ENCODE assay signal across 15 cellular contexts in genomic region chr10:86851329-86852207, GRCh38.
DNase-seq lines count a peak whose midpoint lies in the region; ATAC-seq, FAIRE-seq and TF ChIP-seq lines count a peak whose summit lies in the region.
"Had no signal": no experiment of that assay in that cellular context is flagged by ENCODE, and none has a peak within 500 bp of the region (broad histone marks: within the 10 kb centered on the region; RNA-seq: fewer than 3 reads in every experiment).

No MANE protein-coding gene starts in this region.

- TF ChIP-seq CTCF in GM23338 (conservative IDR thresholded peaks at IDR 0.05; ENCODE audit: low read depth in 2 of 2) (no peak), bronchial epithelial cell (IDR thresholded peaks at IDR 0.05; ENCODE audit: insufficient read depth, low read length, severe bottlenecking) (no peak)

- peak; percentile 73 for FAIRE-seq in bronchial epithelial cell (lab: Jason Lieb, UNC)

- no peaks in the 10 kb centered on the region for H4K20me1 ChIP-seq in GM23338 (replicated peaks; ENCODE audit: insufficient read depth)

- no peaks in the 10 kb centered on the region for H3K9me2 ChIP-seq in GM23338 (ENCODE audit: insufficient read depth)

- intact Hi-C loops in left ventricle myocardium superior (cut with micrococcal nuclease), result no loop called here

- H2AFZ ChIP-seq in GM23338, result no peak overlapping the region

- H3K4me3 ChIP-seq in GM23338, result no peak overlapping the region
- no peak overlapping the region for H3K4me3 ChIP-seq in bronchial epithelial cell (ENCODE audit: low read depth, low read length)
- H3K4me3 ChIP-seq: smooth muscle cell, thyroid gland had no signal

- H3K9me3 Mint-ChIP-seq in GM23338, result no peaks in the 10 kb centered on the region
- peaks cover 4% of the 10 kb centered on the region for H3K9me3 Mint-ChIP-seq in activated naive CD8-positive, alpha-beta T cell treated with anti-CD3 and anti-CD28 coated beads, Interleukin-2, amount 50 U/mL, for 24 hours

- H3K79me2 ChIP-seq in GM23338 (replicated peaks; ENCODE audit: insufficient read depth), result peaks cover 63% of the 10 kb centered on the region

- peaks cover 58% of the 10 kb centered on the region for H3K4me1 Mint-ChIP-seq in GM23338
- no peaks in the 10 kb centered on the region for H3K4me1 Mint-ChIP-seq in activated naive CD8-positive, alpha-beta T cell treated with anti-CD3 and anti-CD28 coated beads, Interleukin-2, amount 50 U/mL, for 24 hours
- H3K4me1 Mint-ChIP-seq: naive thymus-derived CD8-positive, alpha-beta T cell had no signal

- peaks cover 4% of the 10 kb centered on the region; the same call in 1 of the 2 replicates for H3K36me3 ChIP-seq in GM23338 (ENCODE audit: insufficient read depth)
- no peaks in the 10 kb centered on the region for H3K36me3 ChIP-seq in bronchial epithelial cell (ENCODE audit: control insufficient read depth, insufficient read depth, low read length)
- H3K36me3 ChIP-seq: thyroid gland had no signal

- H3K27ac Mint-ChIP-seq in GM23338, result peak overlapping the region; percentile 58
- H3K27ac Mint-ChIP-seq in activated naive CD8-positive, alpha-beta T cell treated with anti-CD3 and anti-CD28 coated beads, Interleukin-2, amount 50 U/mL, for 24 hours, result no peak overlapping the region
- H3K27ac Mint-ChIP-seq: naive thymus-derived CD8-positive, alpha-beta T cell had no signal

- DNase-seq in GM23338 (ENCODE audit: low spot score), result no peak
- DNase-seq in bronchial epithelial cell (ENCODE audit: low read depth), result peak; percentile 82
- DNase-seq in left ventricle myocardium superior, result no peak
- DNase-seq in stromal cell of bone marrow (ENCODE audit: low read depth), result peak; percentile 86
- DNase-seq in activated naive CD8-positive, alpha-beta T cell treated with anti-CD3 and anti-CD28 coated beads, Interleukin-2, amount 50 U/mL, for 24 hours, result no peak
- DNase-seq in NCI-H510A treated with DMSO at 0.1 percent for 48 hours (lab: John Stamatoyannopoulos, UW), result no peak
- DNase-seq: activated T-cell treated with anti-CD3 and anti-CD28 coated beads, Interleukin-2, amount 50 U/mL, for 4 hours; Caco-2; naive thymus-derived CD8-positive, alpha-beta T cell; NCI-H2081 treated with DMSO at 0.1 percent for 48 hours; thyroid gland had no signal

- H3K4me2 ChIP-seq in GM23338, result no peak overlapping the region
- H3K4me2 ChIP-seq: smooth muscle cell had no signal

- peaks cover 57% of the 10 kb centered on the region for H3K4me1 ChIP-seq in GM23338 (ENCODE audit: insufficient read depth)
- H3K4me1 ChIP-seq: Caco-2 had no signal

- H3K4me3 Mint-ChIP-seq in GM23338, result no peak overlapping the region; the same call in 2 of the 3 replicates
- H3K4me3 Mint-ChIP-seq in activated naive CD8-positive, alpha-beta T cell treated with anti-CD3 and anti-CD28 coated beads, Interleukin-2, amount 50 U/mL, for 24 hours, result no peak overlapping the region
- H3K4me3 Mint-ChIP-seq: activated T-cell treated with anti-CD3 and anti-CD28 coated beads, Interleukin-2, amount 50 U/mL, for 4 hours; naive thymus-derived CD8-positive, alpha-beta T cell had no signal

- no peaks in the 10 kb centered on the region for H3F3A ChIP-seq in GM23338 (replicated peaks; ENCODE audit: low read depth)

- H3K36me3 Mint-ChIP-seq in GM23338 (ENCODE audit: low read depth), result peaks cover 13% of the 10 kb centered on the region; the same call in 2 of the 3 replicates
- peaks cover 9% of the 10 kb centered on the region for H3K36me3 Mint-ChIP-seq in activated naive CD8-positive, alpha-beta T cell treated with anti-CD3 and anti-CD28 coated beads, Interleukin-2, amount 50 U/mL, for 24 hours (ENCODE audit: low read depth)

- ATAC-seq in GM23338 (peak; percentile 35), left ventricle myocardium superior (peak; percentile 92), GM21423 (IDR thresholded peaks at IDR 0.05; ENCODE audit: unreplicated experiment) (no peak), GM19455 (IDR thresholded peaks at IDR 0.05; ENCODE audit: unreplicated experiment) (no peak)
- ATAC-seq in activated naive CD8-positive, alpha-beta T cell treated with anti-CD3 and anti-CD28 coated beads, Interleukin-2, amount 50 U/mL, for 24 hours, result no peak
- ATAC-seq: activated CD4-positive, CD25-positive, alpha-beta regulatory T cell treated with anti-CD3 and anti-CD28 coated beads, Interleukin-2, amount 50 U/mL, for 24 hours; activated T-cell treated with anti-CD3 and anti-CD28 coated beads, Interleukin-2, amount 50 U/mL, for 4 hours; naive thymus-derived CD8-positive, alpha-beta T cell had no signal

- peak overlapping the region; percentile 94 for H3K27ac ChIP-seq in GM23338 (ENCODE audit: low read depth)
- H3K27ac ChIP-seq: thyroid gland had no signal

- peaks cover 9% of the 10 kb centered on the region for H3K27me3 Mint-ChIP-seq in GM23338 (ENCODE audit: insufficient read depth, low read depth, poor library complexity)
- no peaks in the 10 kb centered on the region for H3K27me3 Mint-ChIP-seq in activated naive CD8-positive, alpha-beta T cell treated with anti-CD3 and anti-CD28 coated beads, Interleukin-2, amount 50 U/mL, for 24 hours
- H3K27me3 Mint-ChIP-seq: naive thymus-derived CD8-positive, alpha-beta T cell had no signal

- H3K27me3 ChIP-seq in GM23338 (ENCODE audit: insufficient read depth) (no peaks in the 10 kb centered on the region), bronchial epithelial cell (ENCODE audit: control insufficient read depth, insufficient read depth, low read length) (no peaks in the 10 kb centered on the region)
- H3K27me3 ChIP-seq: thyroid gland had no signal

TF ChIP-seq in GM23338, 12 proteins besides CTCF, POLR2A, EP300 and RAD21:
- TF ChIP-seq ZNF462 (CRISPR knock-in tag; IDR thresholded peaks at IDR 0.05), result no peak

Comparison
In these comparisons a context has a peak if more than half of its experiments do, and no peak if none do; other contexts are left out.
1. ATAC-seq: peak in GM23338 (single experiment) and left ventricle myocardium superior (single experiment); none in activated naive CD8-positive, alpha-beta T cell treated with anti-CD3 and anti-CD28 coated beads, Interleukin-2, amount 50 U/mL, for 24 hours (single experiment), GM21423 (single experiment) and GM19455 (single experiment).
2. DNase-seq: peak in bronchial epithelial cell (single experiment) and stromal cell of bone marrow (single experiment); none in GM23338 (single experiment), left ventricle myocardium superior (single experiment), activated naive CD8-positive, alpha-beta T cell treated with anti-CD3 and anti-CD28 coated beads, Interleukin-2, amount 50 U/mL, for 24 hours (single experiment) and NCI-H510A treated with DMSO at 0.1 percent for 48 hours (single experiment).